In genomic region chr5:144276034-144276822, GRCh38 we compare ENCODE assay signal across 1 cellular context.
TF ChIP-seq lines count a peak whose summit lies in the region.

No MANE protein-coding gene starts in this region.

TF ChIP-seq in IMR-90, 13 proteins besides CTCF, POLR2A, EP300 and RAD21 (continued from another document):
- TF ChIP-seq RCOR1 (IDR thresholded peaks at IDR 0.05; ENCODE audit: insufficient replicate concordance, low read length): no peak
